ENCODE assay signal across 8 cellular contexts in the genomic region with DNA sequence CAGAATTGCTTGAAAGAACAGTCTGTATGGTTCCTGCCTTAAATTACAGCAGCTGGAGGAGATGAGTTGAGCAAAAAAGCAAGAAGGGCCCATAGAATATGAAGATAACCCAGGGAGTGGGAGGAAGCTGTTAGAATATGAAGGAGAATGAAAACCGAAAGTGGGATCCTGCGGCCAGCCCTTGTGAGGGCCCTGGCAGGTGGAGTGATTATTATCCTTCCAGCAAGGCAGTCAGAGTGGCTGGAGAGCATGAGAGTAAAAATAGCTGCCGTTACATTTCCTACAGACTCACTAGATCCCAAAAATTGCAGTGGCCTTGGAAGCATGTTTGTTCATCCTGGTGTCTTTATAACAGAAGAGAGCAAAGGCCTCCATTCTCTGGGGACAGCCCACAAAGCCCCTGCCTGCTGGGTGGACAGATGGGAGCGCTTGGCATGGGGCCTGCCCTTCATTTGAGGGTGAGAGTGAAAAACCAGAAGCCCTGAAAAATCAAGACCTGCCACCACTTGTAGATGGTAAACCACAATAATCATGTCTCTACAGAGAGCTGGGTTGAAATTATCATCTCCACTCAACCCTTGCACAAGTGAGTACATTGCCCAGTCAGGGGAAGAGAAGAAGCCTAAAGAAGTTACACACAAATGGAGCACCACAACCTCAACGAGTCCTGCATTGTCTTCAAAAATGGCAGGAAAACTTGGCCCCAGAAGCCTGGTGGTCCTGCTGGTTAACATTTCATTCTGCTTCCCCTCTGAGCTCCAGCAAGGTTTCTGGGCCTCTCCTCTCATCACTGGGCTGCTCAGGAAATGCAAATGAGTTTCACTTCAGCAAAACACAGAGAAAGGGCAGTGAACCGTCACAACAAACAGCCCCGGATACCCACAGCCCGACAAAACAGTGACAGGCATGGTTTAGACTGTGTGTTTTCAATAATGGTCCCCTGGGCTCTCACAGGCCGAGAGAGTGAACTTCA. TPM values are rescaled to one million over a fixed set of nuclear protein-coding genes. Genes with fewer than 3 reads are reported as not detected.
A peak's percentile ranks its signal among the peaks of the same experiment; 100 is the strongest.
DNase-seq lines count a peak whose midpoint lies in the region; ATAC-seq, FAIRE-seq and TF ChIP-seq lines count a peak whose summit lies in the region.

No MANE protein-coding gene starts in this region.

- H3K36me3 ChIP-seq in rectal smooth muscle tissue (ENCODE audit: control insufficient read depth, insufficient read depth, low read length): peaks cover 9% of the 10 kb centered on the region

- H3K36me3 Mint-ChIP-seq in CD14-positive monocyte (peaks cover 7 to 17% of the 10 kb centered on the region in 2 donors), chondrocyte (ENCODE audit: low read depth) (peaks cover 8% of the 10 kb centered on the region)
- peaks cover 43% of the 10 kb centered on the region for H3K36me3 Mint-ChIP-seq in dendritic cell treated with granulocyte-macrophage colony-stimulating factor and Interleukin-4, amounts not matched to agents 40 ng/mL and 50 ng/mL, for 4 days (ENCODE audit: low read depth)

- H3K4me1 ChIP-seq in rectal smooth muscle tissue (ENCODE audit: control insufficient read depth, insufficient read depth, low read length): peaks cover 12% of the 10 kb centered on the region

- DNase-seq in CD14-positive monocyte (ENCODE audit: low spot score) (peak; percentile 45), GM19239 (ENCODE audit: insufficient read length, low spot score) (peak; percentile 76), NOMO-1 treated with DMSO at 0.1 percent for 48 hours (lab: John Stamatoyannopoulos, UW; ENCODE audit: unreplicated experiment) (peak; percentile 85), DMS53 (lab: John Stamatoyannopoulos, UW) (no peak), chondrocyte (ENCODE audit: low spot score) (no peak)

- peaks cover 20 to 30% (median 30%) of the 10 kb centered on the region in 3 donors for H3K27me3 Mint-ChIP-seq in CD14-positive monocyte (ENCODE audit: low read depth in 3 of 3)
- H3K27me3 Mint-ChIP-seq in dendritic cell treated with granulocyte-macrophage colony-stimulating factor and Interleukin-4, amounts not matched to agents 40 ng/mL and 50 ng/mL, for 4 days: peaks cover 26% of the 10 kb centered on the region
- peaks cover 15% of the 10 kb centered on the region for H3K27me3 Mint-ChIP-seq in chondrocyte (ENCODE audit: low read depth)

- H3K9ac ChIP-seq in rectal smooth muscle tissue (ENCODE audit: low read length): no peak overlapping the region

- H3K4me3 Mint-ChIP-seq in CD14-positive monocyte (peak overlapping the region; percentile 27 to 44), chondrocyte (ENCODE audit: unreplicated experiment) (no peak overlapping the region)
- peak overlapping the region; percentile 58 for H3K4me3 Mint-ChIP-seq in dendritic cell treated with granulocyte-macrophage colony-stimulating factor and Interleukin-4, amounts not matched to agents 40 ng/mL and 50 ng/mL, for 4 days

- ATAC-seq in HG03175 (IDR thresholded peaks at IDR 0.05; ENCODE audit: unreplicated experiment): peak; percentile 92

- FAIRE-seq in GM19239 (lab: Jason Lieb, UNC): peak; percentile 100

- peak overlapping the region in 6 of 7 donors; percentile 67 to 89 (median 85) for H3K27ac Mint-ChIP-seq in CD14-positive monocyte
- peak overlapping the region; percentile 85 for H3K27ac Mint-ChIP-seq in dendritic cell treated with granulocyte-macrophage colony-stimulating factor and Interleukin-4, amounts not matched to agents 40 ng/mL and 50 ng/mL, for 4 days
- H3K27ac Mint-ChIP-seq in chondrocyte (ENCODE audit: unreplicated experiment): no peak overlapping the region

- intact Hi-C loops in CD14-positive monocyte (cut with micrococcal nuclease): no loop called here
- intact Hi-C loops in dendritic cell treated with granulocyte-macrophage colony-stimulating factor and Interleukin-4, amounts not matched to agents 40 ng/mL and 50 ng/mL, for 4 days (cut with micrococcal nuclease): no loop called here

- H3K4me3 ChIP-seq in rectal smooth muscle tissue (ENCODE audit: low read length): no peak overlapping the region

- H3K9me3 Mint-ChIP-seq in CD14-positive monocyte: peaks cover 0 to 5% (median 0%) of the 10 kb centered on the region in 7 donors
- H3K9me3 Mint-ChIP-seq in dendritic cell treated with granulocyte-macrophage colony-stimulating factor and Interleukin-4, amounts not matched to agents 40 ng/mL and 50 ng/mL, for 4 days: no peaks in the 10 kb centered on the region
- H3K9me3 Mint-ChIP-seq in chondrocyte (ENCODE audit: low read depth): no peaks in the 10 kb centered on the region

- peak overlapping the region; percentile 28 for H3K27ac ChIP-seq in rectal smooth muscle tissue (ENCODE audit: low read depth, low read length)

- TF ChIP-seq CTCF in CD14-positive monocyte (IDR thresholded peaks at IDR 0.05) (no peak), chondrocyte (IDR thresholded peaks at IDR 0.05) (no peak)

- H3K27me3 ChIP-seq in rectal smooth muscle tissue (ENCODE audit: control insufficient read depth, insufficient read depth, low read length): peaks cover 2% of the 10 kb centered on the region

- H3K4me1 Mint-ChIP-seq in CD14-positive monocyte: peaks cover 38% of the 10 kb centered on the region
- H3K4me1 Mint-ChIP-seq in dendritic cell treated with granulocyte-macrophage colony-stimulating factor and Interleukin-4, amounts not matched to agents 40 ng/mL and 50 ng/mL, for 4 days (ENCODE audit: low read depth): peaks cover 51% of the 10 kb centered on the region
- H3K4me1 Mint-ChIP-seq in chondrocyte (ENCODE audit: low read depth): peaks cover 9% of the 10 kb centered on the region

RNA-seq across cellular contexts. Expression of a gene that starts 20.5 kb away (rescaled TPM):
- polyA plus RNA-seq in CD14-positive monocyte: not detected
- 0.13 to 0.30 TPM (median 0.15 TPM) in 3 replicates for total RNA-seq in chondrocyte

RNA-seq across cellular contexts. Expression of a gene that starts 23.0 kb away (rescaled TPM):
- polyA plus RNA-seq in CD14-positive monocyte: 10 to 100 TPM in 1 of 2 donors, 1 to 10 TPM in 1; 4.4 to 11.2 TPM
- total RNA-seq in chondrocyte: 9.7 to 11.0 TPM (median 10.0 TPM) in 3 replicates

Comparison
In these comparisons a context has a peak if more than half of its experiments do, and no peak if none do; other contexts are left out.
1. DNase-seq: peak in CD14-positive monocyte (single experiment), GM19239 (single experiment) and NOMO-1 treated with DMSO at 0.1 percent for 48 hours (single experiment); none in DMS53 (single experiment) and chondrocyte (single experiment).